19 cellular contexts compared by ENCODE assay signal in the genomic region with DNA sequence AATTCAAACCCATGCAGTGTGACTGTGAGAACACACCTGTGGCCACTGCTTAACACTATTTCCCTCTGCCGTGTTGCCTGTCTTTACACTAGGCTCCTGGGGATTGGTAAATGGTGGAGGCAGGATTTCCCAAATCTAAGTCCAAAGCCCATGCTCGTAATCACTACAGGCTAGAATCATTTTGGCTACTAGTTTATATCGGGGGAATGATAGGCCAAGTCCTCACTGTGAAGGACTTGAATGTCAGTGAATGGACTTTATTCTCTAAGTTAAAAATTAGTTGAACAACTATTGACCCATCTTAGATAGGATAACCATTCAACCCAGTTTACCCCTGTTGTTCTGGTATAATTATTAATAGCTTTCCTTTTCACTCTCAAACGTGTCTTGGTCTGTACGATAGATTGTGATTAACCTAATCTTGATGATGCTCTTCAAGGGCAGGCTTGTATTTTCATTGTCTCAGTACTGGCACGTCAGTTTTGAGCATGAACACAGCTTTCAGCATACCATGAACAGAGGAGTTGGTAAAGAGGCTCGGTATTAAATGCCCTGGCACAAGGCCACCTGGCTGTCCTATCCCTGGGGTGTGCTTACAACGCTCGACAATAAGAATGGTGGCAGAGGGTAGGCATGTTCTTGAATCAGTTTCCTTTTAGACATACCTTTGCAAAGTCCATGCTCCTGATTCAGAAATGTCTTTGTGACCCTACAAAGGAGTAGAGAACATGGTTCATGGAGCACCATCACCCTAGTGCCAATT.
"Had no signal": no experiment of that assay in that cellular context is flagged by ENCODE, and none has a peak within 500 bp of the region (broad histone marks: within the 10 kb centered on the region; RNA-seq: fewer than 3 reads in every experiment).

No MANE protein-coding gene starts in this region.

- DNase-seq: activated CD4-positive, alpha-beta T cell treated with anti-CD3 and anti-CD28 coated beads for 4 hours; activated CD8-positive, alpha-beta memory T cell treated with anti-CD3 and anti-CD28 coated beads, Interleukin-2, amount 50 U/mL, for 48 hours; activated CD8-positive, alpha-beta T cell treated with anti-CD3 and anti-CD28 coated beads, Interleukin-2, amount 10 ng/mL, durations not matched to agents 7 days and 5 days; activated T-cell treated with anti-CD3 and anti-CD28 coated beads, Interleukin-2, amount 50 U/mL, for 1 hour; aorta; caudate nucleus; Kasumi-1; KBM-7; NCI-H146; NCI-H1930; NCI-H345; NCI-H510A; NCI-H526 treated with DMSO at 0.1 percent for 48 hours; NCI-H82; OCI-M1; Peyer's patch; SHP77 had no signal

- ATAC-seq: activated CD4-positive, CD25-positive, alpha-beta regulatory T cell treated with anti-CD3 and anti-CD28 coated beads, Interleukin-2, amount 50 U/mL, for 24 hours; activated CD8-positive, alpha-beta T cell treated with anti-CD3 and anti-CD28 coated beads, Interleukin-2, amount 10 ng/mL, durations not matched to agents 7 days and 5 days had no signal

- H3K27ac ChIP-seq: breast epithelium had no signal

- H3K36me3 ChIP-seq: breast epithelium, Peyer's patch had no signal

- H3K4me3 ChIP-seq: breast epithelium, Peyer's patch had no signal

- H3K27me3 ChIP-seq: breast epithelium, Peyer's patch had no signal

- H3K9me3 ChIP-seq: breast epithelium, Peyer's patch had no signal

- H3K4me1 ChIP-seq: breast epithelium had no signal
